In genomic region chr14:20682435-20683124, GRCh38 we compare ENCODE assay signal across 1 cellular context.
TF ChIP-seq lines count a peak whose summit lies in the region.

No MANE protein-coding gene starts in this region.

TF ChIP-seq in HepG2, 621 proteins besides CTCF, POLR2A, EP300 and RAD21 (continued from another document and continues in another):
- TF ChIP-seq RERE (CRISPR knock-in tag; IDR thresholded peaks at IDR 0.05; ENCODE audit: low read depth), result no peak; the same call in 1 of the 2 replicates
- TF ChIP-seq ZNF816 (CRISPR knock-in tag; IDR thresholded peaks at IDR 0.05; ENCODE audit: borderline replicate concordance), result no peak
- no peak for TF ChIP-seq ZNF260 (CRISPR knock-in tag; IDR thresholded peaks at IDR 0.05; ENCODE audit: borderline replicate concordance, low read depth)
- TF ChIP-seq, protein P1, sequence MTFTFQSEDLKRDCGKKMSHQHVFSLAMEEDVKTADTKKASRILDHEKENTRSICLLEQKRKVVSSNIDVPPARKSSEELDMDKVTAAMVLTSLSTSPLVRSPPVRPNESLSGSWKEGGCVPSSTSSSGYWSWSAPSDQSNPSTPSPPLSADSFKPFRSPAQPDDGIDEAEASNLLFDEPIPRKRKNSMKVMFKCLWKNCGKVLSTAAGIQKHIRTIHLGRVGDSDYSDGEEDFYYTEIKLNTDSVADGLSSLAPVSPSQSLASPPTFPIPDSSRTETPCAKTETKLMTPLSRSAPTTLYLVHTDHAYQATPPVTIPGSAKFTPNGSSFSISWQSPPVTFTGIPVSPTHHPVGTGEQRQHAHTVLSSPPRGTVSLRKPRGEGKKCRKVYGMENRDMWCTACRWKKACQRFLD (CRISPR knock-in tag; IDR thresholded peaks at IDR 0.05; ENCODE audit: borderline replicate concordance), result no peak
- TF ChIP-seq ZNF784 (CRISPR knock-in tag; IDR thresholded peaks at IDR 0.05; ENCODE audit: borderline replicate concordance), result no peak
- 0 out of 2 replicates have a peak, but pooled peaks have one; percentile 28 for TF ChIP-seq ZNF292 (CRISPR knock-in tag; IDR thresholded peaks at IDR 0.05; ENCODE audit: borderline replicate concordance, low read depth)
- TF ChIP-seq LCORL (IDR thresholded peaks at IDR 0.05), result no peak
- no peak for TF ChIP-seq LCORL (CRISPR knock-in tag; IDR thresholded peaks at IDR 0.05)
- 0 out of 2 replicates have a peak, but pooled peaks have one; percentile 12 for TF ChIP-seq IRF2 (CRISPR knock-in tag; IDR thresholded peaks at IDR 0.05)
- peak; percentile 51; the same call in 1 of the 2 replicates for TF ChIP-seq NCOA2 (CRISPR knock-in tag; IDR thresholded peaks at IDR 0.05)
- TF ChIP-seq ZNF468 (CRISPR knock-in tag; IDR thresholded peaks at IDR 0.05), result no peak
- no peak for TF ChIP-seq REXO4 (CRISPR knock-in tag; IDR thresholded peaks at IDR 0.05; ENCODE audit: borderline replicate concordance)
- no peak for TF ChIP-seq ETV6 (CRISPR knock-in tag; conservative IDR thresholded peaks at IDR 0.05)
- TF ChIP-seq U2AF1 (optimal IDR thresholded peaks at IDR 0.05; ENCODE audit: low read depth, low read length), result peak; percentile 23
- TF ChIP-seq, protein P2, sequence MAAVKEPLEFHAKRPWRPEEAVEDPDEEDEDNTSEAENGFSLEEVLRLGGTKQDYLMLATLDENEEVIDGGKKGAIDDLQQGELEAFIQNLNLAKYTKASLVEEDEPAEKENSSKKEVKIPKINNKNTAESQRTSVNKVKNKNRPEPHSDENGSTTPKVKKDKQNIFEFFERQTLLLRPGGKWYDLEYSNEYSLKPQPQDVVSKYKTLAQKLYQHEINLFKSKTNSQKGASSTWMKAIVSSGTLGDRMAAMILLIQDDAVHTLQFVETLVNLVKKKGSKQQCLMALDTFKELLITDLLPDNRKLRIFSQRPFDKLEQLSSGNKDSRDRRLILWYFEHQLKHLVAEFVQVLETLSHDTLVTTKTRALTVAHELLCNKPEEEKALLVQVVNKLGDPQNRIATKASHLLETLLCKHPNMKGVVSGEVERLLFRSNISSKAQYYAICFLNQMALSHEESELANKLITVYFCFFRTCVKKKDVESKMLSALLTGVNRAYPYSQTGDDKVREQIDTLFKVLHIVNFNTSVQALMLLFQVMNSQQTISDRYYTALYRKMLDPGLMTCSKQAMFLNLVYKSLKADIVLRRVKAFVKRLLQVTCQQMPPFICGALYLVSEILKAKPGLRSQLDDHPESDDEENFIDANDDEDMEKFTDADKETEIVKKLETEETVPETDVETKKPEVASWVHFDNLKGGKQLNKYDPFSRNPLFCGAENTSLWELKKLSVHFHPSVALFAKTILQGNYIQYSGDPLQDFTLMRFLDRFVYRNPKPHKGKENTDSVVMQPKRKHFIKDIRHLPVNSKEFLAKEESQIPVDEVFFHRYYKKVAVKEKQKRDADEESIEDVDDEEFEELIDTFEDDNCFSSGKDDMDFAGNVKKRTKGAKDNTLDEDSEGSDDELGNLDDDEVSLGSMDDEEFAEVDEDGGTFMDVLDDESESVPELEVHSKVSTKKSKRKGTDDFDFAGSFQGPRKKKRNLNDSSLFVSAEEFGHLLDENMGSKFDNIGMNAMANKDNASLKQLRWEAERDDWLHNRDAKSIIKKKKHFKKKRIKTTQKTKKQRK (IDR thresholded peaks at IDR 0.05; ENCODE audit: low read length), result no peak
- peak; percentile 60 for TF ChIP-seq HDAC1 (CRISPR knock-in tag; IDR thresholded peaks at IDR 0.05)
- peak; percentile 91 for TF ChIP-seq ZC3H13 (CRISPR knock-in tag; IDR thresholded peaks at IDR 0.05)
- peak; percentile 19; the same call in 1 of the 2 replicates for TF ChIP-seq BRD4 (CRISPR knock-in tag; IDR thresholded peaks at IDR 0.05)
- TF ChIP-seq THRA (CRISPR knock-in tag; IDR thresholded peaks at IDR 0.05; ENCODE audit: borderline replicate concordance), result no peak
- no peak for TF ChIP-seq MTERF4 (CRISPR knock-in tag; IDR thresholded peaks at IDR 0.05)
- no peak for TF ChIP-seq RELA (CRISPR knock-in tag; IDR thresholded peaks at IDR 0.05)
- TF ChIP-seq ZNF18 (CRISPR knock-in tag; IDR thresholded peaks at IDR 0.05; ENCODE audit: insufficient replicate concordance), result peak; percentile 46
- no peak; the same call in 1 of the 2 replicates for TF ChIP-seq SP5 (CRISPR knock-in tag; IDR thresholded peaks at IDR 0.05; ENCODE audit: borderline replicate concordance, low read depth)
- TF ChIP-seq FOXP1 (IDR thresholded peaks at IDR 0.05), result no peak
- 0 out of 2 replicates have a peak, but pooled peaks have one; percentile 22 for TF ChIP-seq FOXP1 (CRISPR knock-in tag; IDR thresholded peaks at IDR 0.05)
- no peak for TF ChIP-seq ZFAT (CRISPR knock-in tag; conservative IDR thresholded peaks at IDR 0.05)
- peak; percentile 49 for TF ChIP-seq ZBTB7B (CRISPR knock-in tag; IDR thresholded peaks at IDR 0.05)
- TF ChIP-seq ZFP36 (IDR thresholded peaks at IDR 0.05; ENCODE audit: borderline replicate concordance, low read depth, low read length, partially characterized antibody), result no peak
- TF ChIP-seq SATB2 (CRISPR knock-in tag; IDR thresholded peaks at IDR 0.05), result no peak
- peak; percentile 73 for TF ChIP-seq ZSCAN21 (CRISPR knock-in tag; IDR thresholded peaks at IDR 0.05; ENCODE audit: borderline replicate concordance)
- TF ChIP-seq ZNF687 (CRISPR knock-in tag; IDR thresholded peaks at IDR 0.05), result peak; percentile 92
- TF ChIP-seq ZNF766 (CRISPR knock-in tag; IDR thresholded peaks at IDR 0.05; ENCODE audit: borderline replicate concordance), result 0 out of 2 replicates have a peak, but pooled peaks have one; percentile 10
- no peak; the same call in 1 of the 2 replicates for TF ChIP-seq MED1 (CRISPR knock-in tag; IDR thresholded peaks at IDR 0.05)
- no peak for TF ChIP-seq FOXK2 (IDR thresholded peaks at IDR 0.05)
- TF ChIP-seq ZNF431 (CRISPR knock-in tag; IDR thresholded peaks at IDR 0.05; ENCODE audit: borderline replicate concordance, low read depth), result no peak
- peak; percentile 39; the same call in 1 of the 2 replicates for TF ChIP-seq ZNF101 (CRISPR knock-in tag; IDR thresholded peaks at IDR 0.05; ENCODE audit: borderline replicate concordance, low read depth)
- TF ChIP-seq, protein P3, sequence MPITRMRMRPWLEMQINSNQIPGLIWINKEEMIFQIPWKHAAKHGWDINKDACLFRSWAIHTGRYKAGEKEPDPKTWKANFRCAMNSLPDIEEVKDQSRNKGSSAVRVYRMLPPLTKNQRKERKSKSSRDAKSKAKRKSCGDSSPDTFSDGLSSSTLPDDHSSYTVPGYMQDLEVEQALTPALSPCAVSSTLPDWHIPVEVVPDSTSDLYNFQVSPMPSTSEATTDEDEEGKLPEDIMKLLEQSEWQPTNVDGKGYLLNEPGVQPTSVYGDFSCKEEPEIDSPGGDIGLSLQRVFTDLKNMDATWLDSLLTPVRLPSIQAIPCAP (CRISPR knock-in tag; IDR thresholded peaks at IDR 0.05; ENCODE audit: low read depth), result no peak
- peak; percentile 79 for TF ChIP-seq ATF1 (CRISPR knock-in tag; IDR thresholded peaks at IDR 0.05)
- TF ChIP-seq ZNF557 (CRISPR knock-in tag; IDR thresholded peaks at IDR 0.05), result no peak
- TF ChIP-seq, protein P4, sequence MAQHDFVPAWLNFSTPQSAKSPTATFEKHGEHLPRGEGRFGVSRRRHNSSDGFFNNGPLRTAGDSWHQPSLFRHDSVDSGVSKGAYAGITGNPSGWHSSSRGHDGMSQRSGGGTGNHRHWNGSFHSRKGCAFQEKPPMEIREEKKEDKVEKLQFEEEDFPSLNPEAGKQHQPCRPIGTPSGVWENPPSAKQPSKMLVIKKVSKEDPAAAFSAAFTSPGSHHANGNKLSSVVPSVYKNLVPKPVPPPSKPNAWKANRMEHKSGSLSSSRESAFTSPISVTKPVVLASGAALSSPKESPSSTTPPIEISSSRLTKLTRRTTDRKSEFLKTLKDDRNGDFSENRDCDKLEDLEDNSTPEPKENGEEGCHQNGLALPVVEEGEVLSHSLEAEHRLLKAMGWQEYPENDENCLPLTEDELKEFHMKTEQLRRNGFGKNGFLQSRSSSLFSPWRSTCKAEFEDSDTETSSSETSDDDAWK (CRISPR knock-in tag; IDR thresholded peaks at IDR 0.05), result no peak
